In the genomic region with DNA sequence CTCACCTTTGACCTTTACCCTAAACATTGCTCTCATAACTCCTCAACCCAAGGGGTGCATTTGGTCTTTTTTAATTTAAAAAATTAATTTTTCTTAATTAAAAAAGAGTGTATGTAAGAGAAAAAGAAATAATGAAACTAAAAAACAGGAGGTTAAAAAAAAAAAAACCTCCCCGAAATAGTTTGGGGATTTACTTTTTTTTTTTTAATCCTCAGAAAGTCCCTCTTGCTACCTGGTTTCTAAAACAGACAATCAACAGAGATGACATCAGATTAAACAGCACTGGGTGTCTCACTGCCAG, we compare ENCODE assay signal across 13 cellular contexts.
DNase-seq lines count a peak whose midpoint lies in the region; ATAC-seq and TF ChIP-seq lines count a peak whose summit lies in the region.
"Had no signal": no experiment of that assay in that cellular context is flagged by ENCODE, and none has a peak within 500 bp of the region (broad histone marks: within the 10 kb centered on the region; RNA-seq: fewer than 3 reads in every experiment).

No MANE protein-coding gene starts in this region.

- intact Hi-C loops in activated B cell treated with CpG ODN at 0.5 μM for 24 hours (cut with micrococcal nuclease) (loop anchor here (1.0 to 10.0 kb wide), 3 partner anchors 15 to 773 kb away; a partner anchor contains a TSS), psoas muscle (cut with DNase I) (loop anchor here in 1 of 2 donors (10.0 kb wide), 1 partner anchor 297 kb away; a partner anchor contains a TSS)

- no peaks in the 10 kb centered on the region for H3K27me3 ChIP-seq in skeletal muscle satellite cell (ENCODE audit: control insufficient read depth, insufficient read depth, low read length)
- no peaks in the 10 kb centered on the region for H3K27me3 ChIP-seq in psoas muscle (ENCODE audit: insufficient read depth in 3 of 3, low read length in 2 of 3)
- H3K27me3 ChIP-seq: left lung, sigmoid colon had no signal

- CTCF ChIA-PET in activated B cell treated with CpG ODN at 0.5 μM for 24 hours (lab: Charles Lee) = no interaction called here

- peaks cover 42% of the 10 kb centered on the region for H3K4me1 ChIP-seq in skeletal muscle satellite cell (ENCODE audit: control insufficient read depth, insufficient read depth, low read length)
- H3K4me1 ChIP-seq in psoas muscle = peaks cover 5% of the 10 kb centered on the region

- peaks cover 4% of the 10 kb centered on the region for H3K9me3 Mint-ChIP-seq in activated B cell treated with CpG ODN at 0.5 μM for 24 hours

- ATAC-seq in GM19372 (IDR thresholded peaks at IDR 0.05; ENCODE audit: low read depth, unreplicated experiment) (peak; percentile 18), HG03066 (IDR thresholded peaks at IDR 0.05; ENCODE audit: low read depth, unreplicated experiment) (peak; percentile 20), activated B cell treated with CpG ODN at 0.5 μM for 24 hours (ENCODE audit: low read depth) (no peak), psoas muscle (no peak)

- POLR2A ChIA-PET in activated B cell treated with CpG ODN at 0.5 μM for 24 hours (lab: Charles Lee) = interaction anchor here (0.7 to 1.2 kb wide), 2 partner anchors 14 to 16 kb away, joined by 3 read pairs; no protein-coding TSS in a partner anchor

- no peaks in the 10 kb centered on the region for H3K36me3 Mint-ChIP-seq in activated B cell treated with CpG ODN at 0.5 μM for 24 hours (ENCODE audit: low read depth)

- no peak for DNase-seq in activated B cell treated with CpG ODN at 0.5 μM for 24 hours
- no peak for DNase-seq in psoas muscle
- DNase-seq in T-helper 1 cell = no peak
- no peak for DNase-seq in hippocampal formation (lab: John Stamatoyannopoulos, UW)
- no peak for DNase-seq in anterior cingulate cortex (lab: John Stamatoyannopoulos, UW)
- DNase-seq: activated CD8-positive, alpha-beta memory T cell treated with anti-CD3 and anti-CD28 coated beads for 24 hours; activated gamma-delta T cell treated with Interleukin-2 at 50 U/mL for 16 hours; cerebellar nuclear complex had no signal

- H3K9me3 ChIP-seq in skeletal muscle satellite cell (replicated peaks; ENCODE audit: low read length) = peaks cover 6% of the 10 kb centered on the region
- peaks cover 9% of the 10 kb centered on the region for H3K9me3 ChIP-seq in psoas muscle

- H3K27me3 Mint-ChIP-seq in activated B cell treated with CpG ODN at 0.5 μM for 24 hours = no peaks in the 10 kb centered on the region

- TF ChIP-seq CTCF in activated B cell treated with CpG ODN at 0.5 μM for 24 hours (IDR thresholded peaks at IDR 0.05) (no peak), psoas muscle (IDR thresholded peaks at IDR 0.05) (no peak)

- H3K27ac Mint-ChIP-seq in activated B cell treated with CpG ODN at 0.5 μM for 24 hours = peak overlapping the region; percentile 80

- peak overlapping the region; percentile 47 for H3K4me3 ChIP-seq in skeletal muscle satellite cell (ENCODE audit: low read length)
- H3K4me3 ChIP-seq in psoas muscle = no peak overlapping the region
- H3K4me3 ChIP-seq: left lung, sigmoid colon had no signal

- H3K27ac ChIP-seq in psoas muscle = no peak overlapping the region
- H3K27ac ChIP-seq: sigmoid colon had no signal

- H3K4me3 Mint-ChIP-seq in activated B cell treated with CpG ODN at 0.5 μM for 24 hours = peak overlapping the region; percentile 54

- peak overlapping the region; percentile 71 for H3K4me2 ChIP-seq in skeletal muscle satellite cell (ENCODE audit: low read length)

- H3K9ac ChIP-seq in skeletal muscle satellite cell (ENCODE audit: low read depth, low read length) = peak overlapping the region; percentile 26

- WGBS in psoas muscle, 3 donors = 81 to 90% (median 84%) methylated on average over 1 of the region's 1 CpG

- H3K36me3 ChIP-seq in skeletal muscle satellite cell (ENCODE audit: insufficient read depth, low read length) = peaks cover 4% of the 10 kb centered on the region
- no peaks in the 10 kb centered on the region for H3K36me3 ChIP-seq in psoas muscle (ENCODE audit: insufficient read depth in 1 of 2, low read depth in 1 of 2)
- H3K36me3 ChIP-seq: left lung, sigmoid colon had no signal

- H3K4me1 Mint-ChIP-seq in activated B cell treated with CpG ODN at 0.5 μM for 24 hours = peaks cover 56% of the 10 kb centered on the region

Comparison
In these comparisons a context has a peak if more than half of its experiments do, and no peak if none do; other contexts are left out.
1. ATAC-seq: peak in GM19372 (single experiment) and HG03066 (single experiment); none in activated B cell treated with CpG ODN at 0.5 μM for 24 hours (single experiment) and psoas muscle (0 of 4).